In the genomic region with DNA sequence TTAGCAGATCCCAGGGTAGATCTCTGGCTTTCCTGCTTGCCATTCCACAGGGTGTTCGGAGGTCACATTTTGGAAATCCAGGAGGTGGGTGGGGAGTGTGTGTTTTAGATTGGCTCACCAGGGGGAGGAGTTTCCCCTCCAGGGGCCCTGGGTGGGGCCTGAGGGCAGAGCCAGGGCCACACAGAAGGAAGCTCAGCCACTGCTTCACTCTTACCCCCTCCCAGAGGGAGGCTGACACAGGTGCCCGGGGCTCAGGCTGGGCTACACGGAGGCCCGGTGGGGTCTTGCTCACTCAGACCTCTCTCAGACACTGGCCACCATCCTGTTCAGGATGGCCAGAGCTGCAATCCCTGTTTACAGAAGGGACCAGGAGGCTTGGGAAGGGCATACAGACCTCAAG, we compare ENCODE assay signal across 24 cellular contexts. TPM values are rescaled to one million over a fixed set of nuclear protein-coding genes. Genes with fewer than 3 reads are reported as not detected.
DNase-seq lines count a peak whose midpoint lies in the region; ATAC-seq, FAIRE-seq and TF ChIP-seq lines count a peak whose summit lies in the region.
"Had no signal": no experiment of that assay in that cellular context is flagged by ENCODE, and none has a peak within 500 bp of the region (broad histone marks: within the 10 kb centered on the region; RNA-seq: fewer than 3 reads in every experiment).

No MANE protein-coding gene starts in this region.

- TF ChIP-seq CTCF in A549 (IDR thresholded peaks at IDR 0.05) (no peak), foreskin keratinocyte (conservative IDR thresholded peaks at IDR 0.05) (no peak)

- peak overlapping the region; percentile 99 for H3K4me3 ChIP-seq in A549

- DNase-seq in A549 (ENCODE audit: low read depth in 1 of 2, low spot score in 1 of 2) (peak in 1 of 2 experiments; percentile 54), HT-29 (ENCODE audit: low spot score) (peak; percentile 26), NCI-H2029 (lab: John Stamatoyannopoulos, UW) (no peak), epidermal melanocyte (ENCODE audit: insufficient read length, low spot score) (no peak), head of caudate nucleus (no peak), foreskin keratinocyte (no peak)
- no peak for DNase-seq in naive thymus-derived CD8-positive, alpha-beta T cell
- DNase-seq: ACHN; activated CD4-positive, CD25-positive, alpha-beta regulatory T cell; activated CD8-positive, alpha-beta T cell treated with anti-CD3 and anti-CD28 coated beads, Interleukin-2, amount 10 ng/mL, durations not matched to agents 7 days and 5 days; activated naive CD4-positive, alpha-beta T cell treated with anti-CD3 and anti-CD28 coated beads, Interleukin-2, amount 50 U/mL, for 16 hours; activated T-cell treated with anti-CD3 and anti-CD28 coated beads, Interleukin-2, amount 50 U/mL, for 24 hours; DND-41; hippocampal formation; islet precursor cell; KG1; NCI-H1105; NCI-H510A treated with DMSO at 0.1 percent for 48 hours; Right ventricle myocardium superior; stimulated activated CD4-positive, alpha-beta T cell treated with anti-CD3 and anti-CD28 coated beads, Interleukin-12 subunit alpha, Interleukin-12 subunit beta, amount 100 ng/mL, for 4 hours had no signal

- H3K27me3 ChIP-seq in foreskin keratinocyte: peaks cover 11% of the 10 kb centered on the region

- H3K9me3 ChIP-seq in A549: no peaks in the 10 kb centered on the region

- H3K4me2 ChIP-seq in A549: peak overlapping the region; percentile 100

- FAIRE-seq in A549 (lab: Jason Lieb, UNC): no peak
- FAIRE-seq: colon, endometrium had no signal

- no peaks in the 10 kb centered on the region for H3K36me3 Mint-ChIP-seq in activated T-helper 17 cell treated with anti-CD3 and anti-CD28 coated beads, Interleukin-2, amount 50 U/mL, for 72 hours (ENCODE audit: low read depth)
- no peaks in the 10 kb centered on the region for H3K36me3 Mint-ChIP-seq in naive thymus-derived CD8-positive, alpha-beta T cell

- CTCF ChIA-PET in A549 (lab: Yijun Ruan, JAX): interaction anchor here (1.0 to 2.5 kb wide), 3 partner anchors 80 to 420 kb away, joined by 3 to 12 read pairs (median 3); no protein-coding TSS in a partner anchor

- POLR2A ChIA-PET in A549 (lab: Yijun Ruan, JAX): interaction anchor here (1.1 kb wide), 1 partner anchor 63 kb away, joined by 4 read pairs; no protein-coding TSS in a partner anchor
- POLR2A ChIA-PET in naive thymus-derived CD8-positive, alpha-beta T cell (lab: Charles Lee): no interaction called here

- no CpG with 5 or more reads among the region's 4 CpGs for WGBS in A549 (ENCODE audit: missing lambda C conversion rate)

- ATAC-seq in A549: peak in 1 of 2 experiments; percentile 30; a peak in 3 of 6 replicates
- no peak for ATAC-seq in activated T-helper 17 cell treated with anti-CD3 and anti-CD28 coated beads, Interleukin-2, amount 50 U/mL, for 72 hours (replicated peaks)
- ATAC-seq in naive thymus-derived CD8-positive, alpha-beta T cell: no peak
- no peak for ATAC-seq in foreskin keratinocyte
- ATAC-seq: activated CD8-positive, alpha-beta T cell treated with anti-CD3 and anti-CD28 coated beads, Interleukin-2, amount 10 ng/mL, durations not matched to agents 7 days and 5 days had no signal

- peak overlapping the region; percentile 40 for H3K4me3 Mint-ChIP-seq in activated T-helper 17 cell treated with anti-CD3 and anti-CD28 coated beads, Interleukin-2, amount 50 U/mL, for 72 hours
- H3K4me3 Mint-ChIP-seq in naive thymus-derived CD8-positive, alpha-beta T cell: peak overlapping the region in 6 of 10 donors; percentile 23 to 74 (median 58)
- H3K4me3 Mint-ChIP-seq: activated CD8-positive, alpha-beta T cell treated with anti-CD3 and anti-CD28 coated beads, Interleukin-2, amount 10 ng/mL, durations not matched to agents 7 days and 5 days; activated T-cell treated with anti-CD3 and anti-CD28 coated beads, Interleukin-2, amount 50 U/mL, for 24 hours had no signal

- H3K27ac ChIP-seq in A549 (peak overlapping the region; percentile 97 to 99), foreskin keratinocyte (no peak overlapping the region)

- TF ChIP-seq EP300 in A549 (IDR thresholded peaks at IDR 0.05): no peak

- no peaks in the 10 kb centered on the region for H3K4me1 Mint-ChIP-seq in activated T-helper 17 cell treated with anti-CD3 and anti-CD28 coated beads, Interleukin-2, amount 50 U/mL, for 72 hours
- H3K4me1 Mint-ChIP-seq in naive thymus-derived CD8-positive, alpha-beta T cell: peaks cover 7 to 18% (median 15%) of the 10 kb centered on the region in 4 donors

- peak; percentile 51 for TF ChIP-seq POLR2A in A549 (IDR thresholded peaks at IDR 0.05; ENCODE audit: low read length)

- peaks cover 28% of the 10 kb centered on the region for H3K27me3 Mint-ChIP-seq in activated T-helper 17 cell treated with anti-CD3 and anti-CD28 coated beads, Interleukin-2, amount 50 U/mL, for 72 hours
- peaks cover 18 to 61% (median 32%) of the 10 kb centered on the region in 5 donors for H3K27me3 Mint-ChIP-seq in naive thymus-derived CD8-positive, alpha-beta T cell

- H3K9me3 Mint-ChIP-seq in activated T-helper 17 cell treated with anti-CD3 and anti-CD28 coated beads, Interleukin-2, amount 50 U/mL, for 72 hours: no peaks in the 10 kb centered on the region
- H3K9me3 Mint-ChIP-seq in naive thymus-derived CD8-positive, alpha-beta T cell: no peaks in the 10 kb centered on the region
- H3K9me3 Mint-ChIP-seq: activated T-cell treated with anti-CD3 and anti-CD28 coated beads, Interleukin-2, amount 50 U/mL, for 24 hours had no signal

- intact Hi-C loops in head of caudate nucleus (cut with DNase I): no loop called here

- H3K27ac Mint-ChIP-seq in activated T-helper 17 cell treated with anti-CD3 and anti-CD28 coated beads, Interleukin-2, amount 50 U/mL, for 72 hours: no peak overlapping the region
- H3K27ac Mint-ChIP-seq in naive thymus-derived CD8-positive, alpha-beta T cell: peak overlapping the region in 2 of 10 donors; percentile 14 to 67
- H3K27ac Mint-ChIP-seq: activated CD8-positive, alpha-beta T cell treated with anti-CD3 and anti-CD28 coated beads, Interleukin-2, amount 10 ng/mL, durations not matched to agents 7 days and 5 days; activated T-cell treated with anti-CD3 and anti-CD28 coated beads, Interleukin-2, amount 50 U/mL, for 24 hours had no signal

- TF ChIP-seq RAD21 in A549 (conservative IDR thresholded peaks at IDR 0.05 in 1 of 2, IDR thresholded peaks at IDR 0.05 in 1 of 2): no peak

- H3K4me1 ChIP-seq in A549 (peaks cover 58% of the 10 kb centered on the region), foreskin keratinocyte (peaks cover 10% of the 10 kb centered on the region)

TF ChIP-seq in A549, 52 proteins besides CTCF, POLR2A, EP300 and RAD21:
- TF ChIP-seq JUN (IDR thresholded peaks at IDR 0.05): peak in 1 of 2 experiments; percentile 33; a peak in 1 of 5 replicates
- TF ChIP-seq ATOH8 (CRISPR knock-in tag; IDR thresholded peaks at IDR 0.05; ENCODE audit: low read depth): no peak

RNA-seq across cellular contexts. Expression of gene WNT7B, which starts 2.5 kb away (rescaled TPM):
- polyA plus RNA-seq in A549 (2011; rRNA removed) (16.9 and 21.0 TPM in 2 replicates), A549 (2017; fragmentation: RNase III; extraction: RNeasy Plus Mini Kit Qiagen cat#74134 plus additional on column Dnase treatment) (80.8 to 92.0 TPM (median 82.2 TPM) in 3 replicates), foreskin keratinocyte (14.0 and 50.2 TPM in 2 replicates)
- polyA plus RNA-seq in A549 (2012; cell fraction: cytosol; rRNA removed): 36.4 and 59.9 TPM in 2 replicates
- polyA plus RNA-seq in A549 (2012; cell fraction: nucleus; rRNA removed): 48.0 and 49.6 TPM in 2 replicates
- polyA minus RNA-seq in A549 (2011; rRNA and poly(A)+ RNA removed): 19.4 and 42.1 TPM in 2 replicates
- total RNA-seq in HT-29 (2014; rRNA removed; shearing (Covaris generic)): 17.4 and 31.4 TPM in 2 replicates
- total RNA-seq in activated T-helper 17 cell treated with anti-CD3 and anti-CD28 coated beads, Interleukin-2, amount 50 U/mL, for 72 hours: not detected
- not detected for total RNA-seq in naive thymus-derived CD8-positive, alpha-beta T cell
- polyA plus RNA-seq in naive thymus-derived CD8-positive, alpha-beta T cell: not detected
- 9.5 and 41.8 TPM in 2 replicates for total RNA-seq in foreskin keratinocyte
- total RNA-seq: activated CD8-positive, alpha-beta T cell treated with anti-CD3 and anti-CD28 coated beads, Interleukin-2, amount 10 ng/mL, durations not matched to agents 7 days and 5 days; Right ventricle myocardium superior; T-helper 1 cell treated with Interleukin-12 subunit alpha and Interleukin-12 subunit beta and Interleukin-4 antibody, amounts not matched to agents 30 ng/mL and 1 ng/mL, for 36 hours had no signal

Comparison
In these comparisons a context has a peak if more than half of its experiments do, and no peak if none do; other contexts are left out.
1. RNA of gene WNT7B, which starts 2.5 kb away (total RNA-seq): 17.4 to 31.4 TPM in HT-29 and 9.5 to 41.8 TPM in foreskin keratinocyte; not detected in activated T-helper 17 cell treated with anti-CD3 and anti-CD28 coated beads, Interleukin-2, amount 50 U/mL, for 72 hours and not detected in naive thymus-derived CD8-positive, alpha-beta T cell; every median in the first group is over 10 times any median in the second.